29 cellular contexts compared by ENCODE assay signal in the genomic region with DNA sequence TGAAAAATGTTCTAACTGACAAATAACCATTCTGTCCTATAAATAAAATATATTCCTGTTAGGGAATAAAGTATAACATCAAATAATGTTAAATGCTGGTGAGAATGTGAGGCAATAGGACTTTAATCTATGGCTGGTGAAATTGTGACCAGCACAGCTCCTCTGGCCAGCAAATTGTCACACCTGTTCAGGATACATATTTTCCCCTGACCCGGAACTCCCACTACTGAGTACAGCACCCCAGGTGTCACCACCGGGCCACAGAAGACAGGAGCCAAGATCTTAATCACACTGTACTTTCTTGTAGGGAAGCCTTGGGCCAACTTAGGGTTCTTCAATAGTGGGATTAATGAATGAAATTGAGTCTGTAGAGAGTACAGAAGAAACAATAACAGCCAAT.
"Had no signal": no experiment of that assay in that cellular context is flagged by ENCODE, and none has a peak within 500 bp of the region (broad histone marks: within the 10 kb centered on the region; RNA-seq: fewer than 3 reads in every experiment).

No MANE protein-coding gene starts in this region.

- H3K27ac Mint-ChIP-seq: dendritic cell treated with granulocyte-macrophage colony-stimulating factor and Interleukin-4, amounts not matched to agents 40 ng/mL and 50 ng/mL, for 4 days; effector memory CD8-positive, alpha-beta T cell; endodermal cell had no signal

- H3K4me1 ChIP-seq: colonic mucosa, esophagus muscularis mucosa, esophagus squamous epithelium, foreskin keratinocyte, gastrocnemius medialis, gastroesophageal sphincter, heart left ventricle, heart right ventricle had no signal

- H3K27me3 ChIP-seq: colonic mucosa, dorsolateral prefrontal cortex, esophagus muscularis mucosa, esophagus squamous epithelium, foreskin keratinocyte, gastrocnemius medialis, gastroesophageal sphincter, heart left ventricle, heart right ventricle had no signal

- H3K4me1 Mint-ChIP-seq: endodermal cell had no signal

- H3K27me3 Mint-ChIP-seq: dendritic cell treated with granulocyte-macrophage colony-stimulating factor and Interleukin-4, amounts not matched to agents 40 ng/mL and 50 ng/mL, for 4 days; effector memory CD8-positive, alpha-beta T cell had no signal

- H3K4me3 Mint-ChIP-seq: dendritic cell treated with granulocyte-macrophage colony-stimulating factor and Interleukin-4, amounts not matched to agents 40 ng/mL and 50 ng/mL, for 4 days; effector memory CD8-positive, alpha-beta T cell; endodermal cell had no signal

- H3K4me3 ChIP-seq: colonic mucosa, coronary artery, dorsolateral prefrontal cortex, esophagus muscularis mucosa, esophagus squamous epithelium, gastrocnemius medialis, gastroesophageal sphincter, heart left ventricle, heart right ventricle had no signal

- H3K9me3 ChIP-seq: colonic mucosa, gastrocnemius medialis had no signal

- H3K27ac ChIP-seq: colonic mucosa, coronary artery, dorsolateral prefrontal cortex, epithelial cell of prostate, esophagus muscularis mucosa, esophagus squamous epithelium, foreskin keratinocyte, gastrocnemius medialis, gastroesophageal sphincter, heart left ventricle, heart right ventricle had no signal

- FAIRE-seq: colon, endometrium, endothelial cell of umbilical vein, frontal cortex had no signal

- H3K36me3 ChIP-seq: colonic mucosa, esophagus muscularis mucosa, esophagus squamous epithelium, gastrocnemius medialis, gastroesophageal sphincter, heart left ventricle, heart right ventricle had no signal

- DNase-seq: colonic mucosa; cortex of kidney; dermis blood vessel endothelial cell; dorsolateral prefrontal cortex; effector CD4-positive, alpha-beta T cell; effector CD8-positive, alpha-beta T cell; effector memory CD4-positive, alpha-beta T cell; effector memory CD8-positive, alpha-beta T cell; endodermal cell; erythroblast; esophagus squamous epithelium; foreskin fibroblast; foreskin keratinocyte; foreskin melanocyte; gastrocnemius medialis; glutamatergic neuron; head of caudate nucleus; heart left ventricle; heart right ventricle had no signal

- ATAC-seq: effector memory CD8-positive, alpha-beta T cell; esophagus mucosa; foreskin keratinocyte; gastrocnemius medialis; gastroesophageal sphincter; heart left ventricle; heart right ventricle had no signal
